In genomic region chr1:165512817-165513216, GRCh38 we compare ENCODE assay signal across 30 cellular contexts. TPM values are rescaled to one million over a fixed set of nuclear protein-coding genes. Genes with fewer than 3 reads are reported as not detected.
"Had no signal": no experiment of that assay in that cellular context is flagged by ENCODE, and none has a peak within 500 bp of the region (broad histone marks: within the 10 kb centered on the region; RNA-seq: fewer than 3 reads in every experiment).

No MANE protein-coding gene starts in this region.

- H3K4me2 ChIP-seq: hepatocyte, smooth muscle cell had no signal

- H3K4me3 ChIP-seq: dorsolateral prefrontal cortex, hepatocyte, mucosa of descending colon, sigmoid colon, smooth muscle cell, stomach, transverse colon had no signal

- H3K36me3 ChIP-seq: sigmoid colon, stomach, transverse colon had no signal

- ATAC-seq: effector memory CD8-positive, alpha-beta T cell; esophagus mucosa; mucosa of descending colon; stimulated activated memory B cell treated with anti-CD40 and anti-IgM and Interleukin-4, amounts not matched to agents 10 μg/mL and 1 μg/mL and 100 μg/mL, for 72 hours had no signal

- DNase-seq: activated CD8-positive, alpha-beta memory T cell treated with anti-CD3 and anti-CD28 coated beads, Interleukin-2, amount 50 U/mL, for 4 hours; activated naive CD4-positive, alpha-beta T cell; activated T-cell treated with anti-CD3 and anti-CD28 coated beads, Interleukin-2, amount 50 U/mL, for 24 hours; central memory CD4-positive, alpha-beta T cell; dorsolateral prefrontal cortex; effector memory CD8-positive, alpha-beta T cell; glutamatergic neuron; mucosa of descending colon; naive B cell; posterior cingulate gyrus; sigmoid colon; stimulated activated CD4-positive, alpha-beta T cell treated with anti-CD3 and anti-CD28 coated beads, Interleukin-15, amount 100 ng/mL, for 24 hours; stomach; transverse colon had no signal

- H3K79me2 ChIP-seq: hepatocyte had no signal

- FAIRE-seq: astrocyte, colon, endothelial cell of umbilical vein, frontal cortex, islet of Langerhans, TTC549, urothelium cell line had no signal

- H2AFZ ChIP-seq: hepatocyte had no signal

- H3K4me1 ChIP-seq: sigmoid colon, stomach, transverse colon had no signal

- H3K9me3 ChIP-seq: mucosa of descending colon, sigmoid colon, stomach, transverse colon had no signal

- H3K27ac ChIP-seq: dorsolateral prefrontal cortex, hepatocyte, sigmoid colon, stomach, transverse colon had no signal

- H3K27me3 ChIP-seq: hepatocyte, sigmoid colon, transverse colon had no signal

RNA-seq across cellular contexts. Expression of gene LRRC52, which starts 31.0 kb away (rescaled TPM):
- total RNA-seq: activated T-helper 2 cell treated with anti-CD3 and anti-CD28 coated beads, Interferon-gamma antibody, Interleukin-2, Interleukin-4, amounts not matched to agents 10 μg/mL and 5 μg/mL and 100 μg/mL, durations not matched to agents 14 hours and 24 hours and 36 hours; astrocyte; endothelial cell of umbilical vein; esophagus mucosa; frontal cortex; hepatocyte; lower leg skin; neural crest cell; omental fat pad; sigmoid colon; smooth muscle cell; stomach; temporal lobe; transverse colon had no signal
- polyA plus RNA-seq: endothelial cell of umbilical vein, hepatocyte, sigmoid colon, smooth muscle cell, stomach had no signal
